ENCODE assay signal across 10 cellular contexts in the genomic region with DNA sequence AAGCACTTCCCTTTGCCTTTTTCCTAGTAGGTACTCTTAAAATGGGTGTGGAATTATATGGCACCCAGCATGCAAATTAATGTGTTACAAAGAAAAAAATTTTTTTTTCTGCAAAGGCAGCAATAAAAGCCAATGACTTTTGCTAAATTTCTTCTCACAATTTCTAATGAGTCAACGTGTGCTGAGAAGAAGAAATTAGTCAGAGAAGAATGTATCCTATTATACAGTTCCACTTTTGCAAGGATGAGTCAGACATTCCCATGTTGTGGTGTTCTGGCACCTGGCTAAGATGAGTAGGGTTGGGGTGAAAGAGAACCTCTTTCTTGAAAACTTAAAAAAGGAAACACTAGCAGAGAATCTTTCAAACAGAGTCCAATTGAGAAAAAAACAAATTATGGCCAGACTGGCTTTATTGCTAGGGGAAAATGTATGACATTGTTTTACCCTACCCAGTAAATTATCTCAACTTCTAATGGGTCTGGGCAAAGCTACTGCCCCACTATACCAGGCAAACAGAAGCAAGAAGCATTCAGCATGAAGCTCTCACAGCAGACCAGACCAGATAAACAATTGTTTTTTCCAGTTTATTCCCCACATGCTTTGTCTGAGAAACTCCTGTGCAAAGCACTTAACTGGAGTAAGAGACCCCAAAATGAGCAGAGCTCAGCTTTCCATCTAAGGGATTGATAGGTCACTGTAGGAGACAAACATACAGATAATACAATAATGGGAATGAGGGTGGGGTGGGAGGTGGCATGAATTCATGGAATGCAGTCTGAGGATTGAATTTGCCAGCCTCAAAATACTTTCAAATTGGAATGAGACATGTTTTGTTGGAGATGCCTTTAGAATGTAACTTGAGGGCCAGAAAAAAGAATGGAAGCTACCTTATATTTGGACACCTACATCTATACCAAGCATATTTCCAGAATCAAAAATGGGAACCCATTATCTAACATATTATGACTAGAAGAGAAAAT.
DNase-seq lines count a peak whose midpoint lies in the region; ATAC-seq, FAIRE-seq and TF ChIP-seq lines count a peak whose summit lies in the region.
"Had no signal": no experiment of that assay in that cellular context is flagged by ENCODE, and none has a peak within 500 bp of the region (broad histone marks: within the 10 kb centered on the region; RNA-seq: fewer than 3 reads in every experiment).

No MANE protein-coding gene starts in this region.

- H3K27me3 ChIP-seq in PC-3 (ENCODE audit: low read length) (no peaks in the 10 kb centered on the region), endothelial cell of umbilical vein (ENCODE audit: control insufficient read depth in 2 of 2, insufficient read depth in 2 of 2, low read length in 2 of 2) (peaks cover 2 to 11% of the 10 kb centered on the region in 2 experiments)

- H2AFZ ChIP-seq in PC-3 (ENCODE audit: low read length) = no peak overlapping the region
- no peak overlapping the region for H2AFZ ChIP-seq in endothelial cell of umbilical vein (ENCODE audit: low read depth, low read length)

- FAIRE-seq in endothelial cell of umbilical vein (lab: Jason Lieb, UNC) = no peak
- FAIRE-seq: A204.1 had no signal

- peak overlapping the region; percentile 96 for H3K27ac ChIP-seq in PC-3 (ENCODE audit: low read length)
- H3K27ac ChIP-seq in endothelial cell of umbilical vein (ENCODE audit: insufficient read depth, low read depth, low read length) = no peak overlapping the region

- H4K20me1 ChIP-seq in PC-3 (ENCODE audit: low read length) (no peaks in the 10 kb centered on the region), endothelial cell of umbilical vein (replicated peaks; ENCODE audit: control insufficient read depth, extremely low read depth, insufficient read depth, low read length) (no peaks in the 10 kb centered on the region)

- dilution Hi-C loops in endothelial cell of umbilical vein (cut with MboI; ENCODE audit: extremely low pct_ligation_motif_present, low sequenced_read_pairs) = no loop called here

- no peaks in the 10 kb centered on the region for H3F3A ChIP-seq in PC-3 (ENCODE audit: low read length, unreplicated experiment)

- POLR2A ChIA-PET in PC-3 (lab: Charles Lee; ENCODE audit: unreplicated experiment) (interaction anchor here (0.7 kb wide), 1 partner anchor 222 kb away, joined by 5 read pairs; no protein-coding TSS in a partner anchor), endothelial cell of umbilical vein (lab: Charles Lee) (no interaction called here)

- TF ChIP-seq CTCF in PC-3 (conservative IDR thresholded peaks at IDR 0.05; ENCODE audit: low read depth, low read length) (no peak), endothelial cell of umbilical vein (IDR thresholded peaks at IDR 0.05; ENCODE audit: extremely low read depth in 1 of 2, insufficient read depth in 1 of 2, low read depth in 1 of 2, low read length in 2 of 2) (no peak), GM10266 (IDR thresholded peaks at IDR 0.05; ENCODE audit: control insufficient read depth, insufficient read depth, low read depth, missing control alignments) (no peak)

- H3K79me2 ChIP-seq in PC-3 (ENCODE audit: low read length) (no peaks in the 10 kb centered on the region), endothelial cell of umbilical vein (ENCODE audit: control insufficient read depth, insufficient read depth, low read length) (no peaks in the 10 kb centered on the region)

- ATAC-seq in PC-3 (peak; percentile 95), GM18519 (IDR thresholded peaks at IDR 0.05; ENCODE audit: low FRiP score, unreplicated experiment) (no peak)

- intact Hi-C loops in PC-3 (cut with micrococcal nuclease) (no loop called here), endothelial cell of umbilical vein (cut with micrococcal nuclease) (no loop called here)

- H3K4me2 ChIP-seq in PC-3 (ENCODE audit: low read length) = peak overlapping the region; percentile 45
- H3K4me2 ChIP-seq in endothelial cell of umbilical vein (ENCODE audit: insufficient read depth, low read length) = no peak overlapping the region

- TF ChIP-seq POLR2A in endothelial cell of umbilical vein (IDR thresholded peaks at IDR 0.05; ENCODE audit: low read depth, low read length) = no peak

- H3K9me3 ChIP-seq in PC-3 (ENCODE audit: low read length) (no peaks in the 10 kb centered on the region), endothelial cell of umbilical vein (replicated peaks; ENCODE audit: control insufficient read depth, insufficient read depth, low read length) (no peaks in the 10 kb centered on the region)

- H3K4me1 ChIP-seq in PC-3 (ENCODE audit: insufficient read depth, low read length) (peaks cover 38% of the 10 kb centered on the region), endothelial cell of umbilical vein (ENCODE audit: control insufficient read depth, extremely low read depth, insufficient read depth, low read length) (no peaks in the 10 kb centered on the region)

- H3K4me3 ChIP-seq in PC-3 (ENCODE audit: low read length) (no peak overlapping the region), endothelial cell of umbilical vein (replicated peaks in 1 of 3; ENCODE audit: insufficient read depth in 1 of 3, low read depth in 1 of 3, low read length in 3 of 3) (no peak overlapping the region)

- no TSS peak for BruUV-seq in PC-3 (replicated peaks; lab: Mats Ljungman, UMichigan)
- no TSS peak for BruUV-seq in endothelial cell of umbilical vein (replicated peaks; lab: Mats Ljungman, UMichigan)

- H3K36me3 ChIP-seq in PC-3 (ENCODE audit: low read depth, low read length) = no peaks in the 10 kb centered on the region
- no peaks in the 10 kb centered on the region for H3K36me3 ChIP-seq in endothelial cell of umbilical vein (ENCODE audit: control insufficient read depth in 2 of 2, extremely low read depth in 1 of 2, insufficient read depth in 2 of 2, low read length in 2 of 2)

- no peaks in the 10 kb centered on the region for H3K9me2 ChIP-seq in PC-3 (replicated peaks; ENCODE audit: low read length)

- H3K9ac ChIP-seq in PC-3 (ENCODE audit: low read length) (peak overlapping the region; percentile 79), endothelial cell of umbilical vein (replicated peaks; ENCODE audit: extremely low read depth, insufficient read depth, low read length) (no peak overlapping the region)

- peak; percentile 10 for DNase-seq in NK-92 treated with Interleukin-12 subunit alpha and Interleukin-12 subunit beta, amount 100 ng/mL, for 24 hours (lab: John Stamatoyannopoulos, UW)
- DNase-seq in NK-92 (lab: John Stamatoyannopoulos, UW; ENCODE audit: unreplicated experiment) (no peak), PC-3 (peak; percentile 91), endothelial cell of umbilical vein (ENCODE audit: low read depth, low spot score) (no peak), GM10266 (ENCODE audit: extremely low spot score) (no peak), NCI-H1417 treated with DMSO at 0.1 percent for 48 hours (lab: John Stamatoyannopoulos, UW) (no peak)
- DNase-seq in stimulated activated CD4-positive, alpha-beta T cell treated with anti-CD3 and anti-CD28 coated beads, Interleukin-2, amount 100 ng/mL, for 48 hours = peak; percentile 16 to 18
- DNase-seq: NCI-H1436 had no signal

- no peaks in the 10 kb centered on the region for H3K9me1 ChIP-seq in endothelial cell of umbilical vein (replicated peaks; ENCODE audit: control insufficient read depth, extremely low read depth, insufficient read depth, low read length)

- CTCF ChIA-PET in PC-3 (lab: Charles Lee) = no interaction called here
- CTCF ChIA-PET in endothelial cell of umbilical vein (lab: Charles Lee) = no interaction called here

TF ChIP-seq in endothelial cell of umbilical vein, 7 proteins besides CTCF, POLR2A, EP300 and RAD21:
- TF ChIP-seq FOS (IDR thresholded peaks at IDR 0.05; ENCODE audit: borderline replicate concordance, insufficient read depth, low read length) (no peak), JUN (IDR thresholded peaks at IDR 0.05; ENCODE audit: borderline replicate concordance, insufficient read depth, insufficient read length, low read depth) (peak; percentile 12)
TF ChIP-seq in endothelial cell of umbilical vein: peak in this region for 1.

Comparison
In these comparisons a context has a peak if more than half of its experiments do, and no peak if none do; other contexts are left out.
1. DNase-seq: peak in NK-92 treated with Interleukin-12 subunit alpha and Interleukin-12 subunit beta, amount 100 ng/mL, for 24 hours (single experiment), PC-3 (single experiment) and stimulated activated CD4-positive, alpha-beta T cell treated with anti-CD3 and anti-CD28 coated beads, Interleukin-2, amount 100 ng/mL, for 48 hours (2 of 2); none in NK-92 (single experiment), endothelial cell of umbilical vein (single experiment), GM10266 (single experiment) and NCI-H1417 treated with DMSO at 0.1 percent for 48 hours (single experiment).